ENCODE assay signal across 14 cellular contexts in genomic region chr7:28572321-28573058, GRCh38.
DNase-seq lines count a peak whose midpoint lies in the region; TF ChIP-seq lines count a peak whose summit lies in the region.
"Had no signal": no experiment of that assay in that cellular context is flagged by ENCODE, and none has a peak within 500 bp of the region (broad histone marks: within the 10 kb centered on the region; RNA-seq: fewer than 3 reads in every experiment).

No MANE protein-coding gene starts in this region.

- peaks cover 31% of the 10 kb centered on the region for H3K4me1 Mint-ChIP-seq in dendritic cell treated with granulocyte-macrophage colony-stimulating factor and Interleukin-4, amounts not matched to agents 40 ng/mL and 50 ng/mL, for 4 days (ENCODE audit: low read depth)
- H3K4me1 Mint-ChIP-seq: stimulated activated effector memory CD8-positive, alpha-beta T cell treated with anti-CD3 and anti-CD28 coated beads, Interleukin-12 subunit alpha, Interleukin-12 subunit beta, amount 100 ng/mL, for 72 hours had no signal

- intact Hi-C loops in dendritic cell treated with granulocyte-macrophage colony-stimulating factor and Interleukin-4, amounts not matched to agents 40 ng/mL and 50 ng/mL, for 4 days (cut with micrococcal nuclease): no loop called here
- intact Hi-C loops in left ventricle myocardium inferior (cut with micrococcal nuclease): no loop called here

- no peak overlapping the region for H3K4me3 Mint-ChIP-seq in dendritic cell treated with granulocyte-macrophage colony-stimulating factor and Interleukin-4, amounts not matched to agents 40 ng/mL and 50 ng/mL, for 4 days
- H3K4me3 Mint-ChIP-seq: stimulated activated effector memory CD8-positive, alpha-beta T cell treated with anti-CD3 and anti-CD28 coated beads, Interleukin-12 subunit alpha, Interleukin-12 subunit beta, amount 100 ng/mL, for 72 hours had no signal

- H3K27me3 Mint-ChIP-seq in dendritic cell treated with granulocyte-macrophage colony-stimulating factor and Interleukin-4, amounts not matched to agents 40 ng/mL and 50 ng/mL, for 4 days: peaks cover 35% of the 10 kb centered on the region

- H3K36me3 ChIP-seq in Karpas-422 (ENCODE audit: insufficient read depth, low read length) (peaks cover 12% of the 10 kb centered on the region; the same call in 1 of the 2 replicates), left ventricle myocardium inferior (no peaks in the 10 kb centered on the region)
- H3K36me3 ChIP-seq: SJCRH30 had no signal

- no peak overlapping the region for H2AFZ ChIP-seq in Karpas-422 (ENCODE audit: low read length)

- H3K9me3 Mint-ChIP-seq in dendritic cell treated with granulocyte-macrophage colony-stimulating factor and Interleukin-4, amounts not matched to agents 40 ng/mL and 50 ng/mL, for 4 days: no peaks in the 10 kb centered on the region

- no peaks in the 10 kb centered on the region for H3K36me3 Mint-ChIP-seq in dendritic cell treated with granulocyte-macrophage colony-stimulating factor and Interleukin-4, amounts not matched to agents 40 ng/mL and 50 ng/mL, for 4 days (ENCODE audit: low read depth)
- H3K36me3 Mint-ChIP-seq: stimulated activated effector memory CD8-positive, alpha-beta T cell treated with anti-CD3 and anti-CD28 coated beads, Interleukin-12 subunit alpha, Interleukin-12 subunit beta, amount 100 ng/mL, for 72 hours had no signal

- TF ChIP-seq CTCF in left ventricle myocardium inferior (IDR thresholded peaks at IDR 0.05; ENCODE audit: borderline replicate concordance): no peak

- peak overlapping the region; percentile 88 for H3K9ac ChIP-seq in Karpas-422 (ENCODE audit: low read length)

- H3K9me3 ChIP-seq in Karpas-422 (ENCODE audit: low read length) (no peaks in the 10 kb centered on the region), left ventricle myocardium inferior (replicated peaks) (no peaks in the 10 kb centered on the region)
- H3K9me3 ChIP-seq: psoas muscle, SJCRH30 had no signal

- H3K27ac Mint-ChIP-seq in dendritic cell treated with granulocyte-macrophage colony-stimulating factor and Interleukin-4, amounts not matched to agents 40 ng/mL and 50 ng/mL, for 4 days: peak overlapping the region; percentile 78
- H3K27ac Mint-ChIP-seq: stimulated activated effector memory CD8-positive, alpha-beta T cell treated with anti-CD3 and anti-CD28 coated beads, Interleukin-12 subunit alpha, Interleukin-12 subunit beta, amount 100 ng/mL, for 72 hours had no signal

- DNase-seq in COLO668 (lab: John Stamatoyannopoulos, UW; ENCODE audit: unreplicated experiment): peak; percentile 51
- peak; percentile 85 for DNase-seq in Karpas-422
- peak; percentile 57 for DNase-seq in NCI-H2227 treated with DMSO at 0.1 percent for 48 hours (lab: John Stamatoyannopoulos, UW)
- no peak for DNase-seq in stimulated activated CD4-positive, alpha-beta T cell treated with anti-CD3 and anti-CD28 coated beads, Interleukin-2, amount 100 ng/mL, for 24 hours
- no peak for DNase-seq in SKM-1 (lab: John Stamatoyannopoulos, UW; ENCODE audit: unreplicated experiment)
- DNase-seq in occipital lobe (lab: John Stamatoyannopoulos, UW): no peak
- DNase-seq in left ventricle myocardium inferior: no peak
- DNase-seq: activated CD4-positive, CD25-positive, alpha-beta regulatory T cell; H7; psoas muscle had no signal

- H3K27me3 ChIP-seq in Karpas-422 (ENCODE audit: low read length): no peaks in the 10 kb centered on the region
- H3K27me3 ChIP-seq in left ventricle myocardium inferior (ENCODE audit: low read depth): no peaks in the 10 kb centered on the region
- H3K27me3 ChIP-seq: SJCRH30 had no signal

- peak overlapping the region; percentile 78 for H3K4me3 ChIP-seq in Karpas-422 (ENCODE audit: low read length)
- H3K4me3 ChIP-seq in left ventricle myocardium inferior: no peak overlapping the region
- H3K4me3 ChIP-seq: coronary artery, psoas muscle, SJCRH30 had no signal

- no peaks in the 10 kb centered on the region for H3K9me2 ChIP-seq in Karpas-422 (replicated peaks; ENCODE audit: insufficient read depth, low read length)

- H3K27ac ChIP-seq in Karpas-422 (ENCODE audit: low read length): peak overlapping the region; percentile 97
- H3K27ac ChIP-seq in left ventricle myocardium inferior (replicated peaks): no peak overlapping the region
- H3K27ac ChIP-seq: coronary artery, psoas muscle, SJCRH30 had no signal

- H3K4me1 ChIP-seq in Karpas-422 (ENCODE audit: low read length) (peaks cover 87% of the 10 kb centered on the region), left ventricle myocardium inferior (peaks cover 30% of the 10 kb centered on the region)
- H3K4me1 ChIP-seq: psoas muscle had no signal

- peak overlapping the region; percentile 86 for H3K4me2 ChIP-seq in Karpas-422 (ENCODE audit: low read depth, low read length, poor library complexity, severe bottlenecking)

- peaks cover 24% of the 10 kb centered on the region; the same call in 1 of the 2 replicates for H4K20me1 ChIP-seq in Karpas-422 (ENCODE audit: insufficient read depth, low read depth, low read length)

- H3K79me2 ChIP-seq in Karpas-422 (ENCODE audit: low read length): peaks cover 24% of the 10 kb centered on the region

Comparison
In these comparisons a context has a peak if more than half of its experiments do, and no peak if none do; other contexts are left out.
1. DNase-seq: peak in COLO668 (single experiment), Karpas-422 (single experiment) and NCI-H2227 treated with DMSO at 0.1 percent for 48 hours (single experiment); none in stimulated activated CD4-positive, alpha-beta T cell treated with anti-CD3 and anti-CD28 coated beads, Interleukin-2, amount 100 ng/mL, for 24 hours (0 of 2), SKM-1 (single experiment), occipital lobe (single experiment) and left ventricle myocardium inferior (single experiment).